In the genomic region with DNA sequence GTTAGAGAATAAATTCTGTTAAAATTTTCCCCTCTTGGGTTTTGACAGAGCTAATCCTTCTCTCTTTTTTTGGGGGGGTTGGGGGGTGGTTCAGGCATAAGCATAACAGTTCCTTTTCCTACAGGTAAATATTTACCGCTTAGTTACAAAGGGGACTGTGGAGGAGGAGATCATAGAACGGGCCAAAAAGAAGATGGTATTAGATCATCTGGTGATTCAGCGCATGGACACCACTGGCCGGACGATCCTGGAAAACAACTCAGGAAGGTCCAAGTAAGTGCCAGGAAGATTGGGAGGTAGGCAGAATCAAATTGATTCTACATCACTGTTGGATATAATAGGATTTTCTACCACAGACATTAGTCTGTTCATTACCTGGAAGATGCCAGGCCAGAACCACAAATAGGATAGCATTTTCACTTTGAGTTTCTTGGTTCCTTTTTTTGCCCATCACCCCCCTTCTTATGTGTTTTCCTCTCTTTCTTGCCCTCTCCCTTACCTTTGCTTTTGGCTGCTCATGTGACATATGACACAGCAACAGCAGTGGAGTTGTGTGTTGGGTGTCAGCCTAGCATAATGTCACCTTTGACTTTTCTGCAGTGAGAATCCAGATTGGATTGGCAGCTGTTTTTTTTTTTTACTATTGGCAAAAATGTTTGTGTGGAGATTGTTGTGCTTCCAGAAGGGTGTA, we compare ENCODE assay signal across 1 cellular context.
TF ChIP-seq lines count a peak whose summit lies in the region.

No MANE protein-coding gene starts in this region.

TF ChIP-seq in WTC11, 78 proteins besides CTCF, POLR2A, EP300 and RAD21 (continued from another document):
- TF ChIP-seq, protein P1, sequence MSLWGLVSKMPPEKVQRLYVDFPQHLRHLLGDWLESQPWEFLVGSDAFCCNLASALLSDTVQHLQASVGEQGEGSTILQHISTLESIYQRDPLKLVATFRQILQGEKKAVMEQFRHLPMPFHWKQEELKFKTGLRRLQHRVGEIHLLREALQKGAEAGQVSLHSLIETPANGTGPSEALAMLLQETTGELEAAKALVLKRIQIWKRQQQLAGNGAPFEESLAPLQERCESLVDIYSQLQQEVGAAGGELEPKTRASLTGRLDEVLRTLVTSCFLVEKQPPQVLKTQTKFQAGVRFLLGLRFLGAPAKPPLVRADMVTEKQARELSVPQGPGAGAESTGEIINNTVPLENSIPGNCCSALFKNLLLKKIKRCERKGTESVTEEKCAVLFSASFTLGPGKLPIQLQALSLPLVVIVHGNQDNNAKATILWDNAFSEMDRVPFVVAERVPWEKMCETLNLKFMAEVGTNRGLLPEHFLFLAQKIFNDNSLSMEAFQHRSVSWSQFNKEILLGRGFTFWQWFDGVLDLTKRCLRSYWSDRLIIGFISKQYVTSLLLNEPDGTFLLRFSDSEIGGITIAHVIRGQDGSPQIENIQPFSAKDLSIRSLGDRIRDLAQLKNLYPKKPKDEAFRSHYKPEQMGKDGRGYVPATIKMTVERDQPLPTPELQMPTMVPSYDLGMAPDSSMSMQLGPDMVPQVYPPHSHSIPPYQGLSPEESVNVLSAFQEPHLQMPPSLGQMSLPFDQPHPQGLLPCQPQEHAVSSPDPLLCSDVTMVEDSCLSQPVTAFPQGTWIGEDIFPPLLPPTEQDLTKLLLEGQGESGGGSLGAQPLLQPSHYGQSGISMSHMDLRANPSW (CRISPR knock-in tag; conservative IDR thresholded peaks at IDR 0.05; ENCODE audit: low read depth): no peak
- no peak for TF ChIP-seq CREB1 (CRISPR knock-in tag; IDR thresholded peaks at IDR 0.05)
- TF ChIP-seq ZNF423 (CRISPR knock-in tag; IDR thresholded peaks at IDR 0.05): no peak
